Comparison of ENCODE assay signal across 8 cellular contexts in genomic region chr12:30694412-30694955, GRCh38. TPM values are rescaled to one million over a fixed set of nuclear protein-coding genes. Genes with fewer than 3 reads are reported as not detected.
DNase-seq lines count a peak whose midpoint lies in the region; ATAC-seq and TF ChIP-seq lines count a peak whose summit lies in the region.

No MANE protein-coding gene starts in this region.

- peak overlapping the region; percentile 90 to 96 (median 91) for H3K27ac Mint-ChIP-seq in IgD-negative memory B cell

- H3K36me3 Mint-ChIP-seq in IgD-negative memory B cell: peaks cover 6% of the 10 kb centered on the region

- H3K4me3 Mint-ChIP-seq in IgD-negative memory B cell: peak overlapping the region; percentile 90 to 99 (median 98)

- ATAC-seq in lung (ENCODE audit: insufficient read depth, low FRiP score): no peak
- no peak for ATAC-seq in HG03442 (IDR thresholded peaks at IDR 0.05; ENCODE audit: unreplicated experiment)
- ATAC-seq in GM18498 (IDR thresholded peaks at IDR 0.05; ENCODE audit: unreplicated experiment): no peak

- no peaks in the 10 kb centered on the region for H3K27me3 ChIP-seq in lung (ENCODE audit: control insufficient read depth, insufficient read depth)

- no peak overlapping the region for H3K27ac ChIP-seq in lung (ENCODE audit: low read depth in 1 of 2, low read length in 1 of 2)

- no peaks in the 10 kb centered on the region for H3K9me3 ChIP-seq in lung (ENCODE audit: control insufficient read depth in 2 of 2, insufficient read depth in 1 of 2, low read length in 1 of 2)

- H3K4me1 ChIP-seq in lung (ENCODE audit: control insufficient read depth in 2 of 2, insufficient read depth in 2 of 2, low read length in 2 of 2): peaks cover 8 to 23% of the 10 kb centered on the region in 2 donors

- peaks cover 28 to 41% (median 31%) of the 10 kb centered on the region in 3 donors for H3K4me1 Mint-ChIP-seq in IgD-negative memory B cell

- WGBS in lung, 2 donors: 18 to 19% methylated on average over 9 of the region's 9 CpGs

- peak overlapping the region; percentile 92 for H3K4me3 ChIP-seq in GM12875 (ENCODE audit: low read depth, low read length)
- H3K4me3 ChIP-seq in lung: peak overlapping the region; percentile 98

- peaks cover 0 to 2% of the 10 kb centered on the region in 2 donors for H3K36me3 ChIP-seq in lung (ENCODE audit: control insufficient read depth in 2 of 2, insufficient read depth in 2 of 2, low read length in 2 of 2)

- peaks cover 2% of the 10 kb centered on the region for H3K27me3 Mint-ChIP-seq in IgD-negative memory B cell

- DNase-seq in amniotic epithelial cell (ENCODE audit: low read depth) (peak; percentile 7), lung (ENCODE audit: low spot score) (no peak), amygdala (lab: John Stamatoyannopoulos, UW) (no peak)
- no peak for DNase-seq in activated CD4-positive, CD25-positive, alpha-beta regulatory T cell (lab: John Stamatoyannopoulos, UW)

- H3K9me3 Mint-ChIP-seq in IgD-negative memory B cell: peaks cover 0 to 2% (median 0%) of the 10 kb centered on the region in 3 donors

- TF ChIP-seq CTCF in GM12875 (IDR thresholded peaks at IDR 0.05; ENCODE audit: borderline replicate concordance, insufficient read depth, low read depth, low read length) (no peak), lung (IDR thresholded peaks at IDR 0.05; ENCODE audit: control extremely low read depth, extremely low read depth) (no peak)

RNA-seq across cellular contexts. Expression of gene IPO8, which starts 1.2 kb away (rescaled TPM):
- 11.3 TPM for polyA plus RNA-seq in IgD-negative memory B cell
- 10 to 100 TPM; 47.6 to 52.7 TPM for total RNA-seq in lung
- 10 to 100 TPM in 1 of 2 donors, 1 to 10 TPM in 1; 6.7 to 18.5 TPM for polyA plus RNA-seq in lung
